In the genomic region with DNA sequence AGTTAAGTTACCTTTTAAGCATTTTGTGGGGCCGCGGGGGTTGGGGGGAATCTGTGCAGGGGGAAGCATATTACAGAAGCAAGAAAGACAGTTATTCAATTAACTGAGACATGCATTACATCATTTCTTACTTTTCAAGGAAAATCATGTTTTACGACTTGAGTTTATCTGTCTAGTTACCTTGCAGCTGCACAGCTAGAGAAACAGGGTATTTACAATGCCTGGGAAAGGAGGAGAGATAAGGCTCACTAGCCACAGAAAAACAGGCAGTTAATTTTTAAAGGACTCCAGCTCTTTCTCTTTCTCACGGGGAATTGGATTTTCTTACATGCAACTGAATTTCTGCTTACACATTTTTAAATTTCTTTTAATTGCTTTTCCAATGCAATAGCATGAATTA, we compare ENCODE assay signal across 1 cellular context.
TF ChIP-seq lines count a peak whose summit lies in the region.

No MANE protein-coding gene starts in this region.

TF ChIP-seq in HCT116, 20 proteins besides CTCF, POLR2A, EP300 and RAD21 (continued from another document):
- TF ChIP-seq, protein P1, sequence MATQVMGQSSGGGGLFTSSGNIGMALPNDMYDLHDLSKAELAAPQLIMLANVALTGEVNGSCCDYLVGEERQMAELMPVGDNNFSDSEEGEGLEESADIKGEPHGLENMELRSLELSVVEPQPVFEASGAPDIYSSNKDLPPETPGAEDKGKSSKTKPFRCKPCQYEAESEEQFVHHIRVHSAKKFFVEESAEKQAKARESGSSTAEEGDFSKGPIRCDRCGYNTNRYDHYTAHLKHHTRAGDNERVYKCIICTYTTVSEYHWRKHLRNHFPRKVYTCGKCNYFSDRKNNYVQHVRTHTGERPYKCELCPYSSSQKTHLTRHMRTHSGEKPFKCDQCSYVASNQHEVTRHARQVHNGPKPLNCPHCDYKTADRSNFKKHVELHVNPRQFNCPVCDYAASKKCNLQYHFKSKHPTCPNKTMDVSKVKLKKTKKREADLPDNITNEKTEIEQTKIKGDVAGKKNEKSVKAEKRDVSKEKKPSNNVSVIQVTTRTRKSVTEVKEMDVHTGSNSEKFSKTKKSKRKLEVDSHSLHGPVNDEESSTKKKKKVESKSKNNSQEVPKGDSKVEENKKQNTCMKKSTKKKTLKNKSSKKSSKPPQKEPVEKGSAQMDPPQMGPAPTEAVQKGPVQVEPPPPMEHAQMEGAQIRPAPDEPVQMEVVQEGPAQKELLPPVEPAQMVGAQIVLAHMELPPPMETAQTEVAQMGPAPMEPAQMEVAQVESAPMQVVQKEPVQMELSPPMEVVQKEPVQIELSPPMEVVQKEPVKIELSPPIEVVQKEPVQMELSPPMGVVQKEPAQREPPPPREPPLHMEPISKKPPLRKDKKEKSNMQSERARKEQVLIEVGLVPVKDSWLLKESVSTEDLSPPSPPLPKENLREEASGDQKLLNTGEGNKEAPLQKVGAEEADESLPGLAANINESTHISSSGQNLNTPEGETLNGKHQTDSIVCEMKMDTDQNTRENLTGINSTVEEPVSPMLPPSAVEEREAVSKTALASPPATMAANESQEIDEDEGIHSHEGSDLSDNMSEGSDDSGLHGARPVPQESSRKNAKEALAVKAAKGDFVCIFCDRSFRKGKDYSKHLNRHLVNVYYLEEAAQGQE (IDR thresholded peaks at IDR 0.05; ENCODE audit: low read depth), result no peak
- TF ChIP-seq JUND (IDR thresholded peaks at IDR 0.05), result no peak
